In the genomic region with DNA sequence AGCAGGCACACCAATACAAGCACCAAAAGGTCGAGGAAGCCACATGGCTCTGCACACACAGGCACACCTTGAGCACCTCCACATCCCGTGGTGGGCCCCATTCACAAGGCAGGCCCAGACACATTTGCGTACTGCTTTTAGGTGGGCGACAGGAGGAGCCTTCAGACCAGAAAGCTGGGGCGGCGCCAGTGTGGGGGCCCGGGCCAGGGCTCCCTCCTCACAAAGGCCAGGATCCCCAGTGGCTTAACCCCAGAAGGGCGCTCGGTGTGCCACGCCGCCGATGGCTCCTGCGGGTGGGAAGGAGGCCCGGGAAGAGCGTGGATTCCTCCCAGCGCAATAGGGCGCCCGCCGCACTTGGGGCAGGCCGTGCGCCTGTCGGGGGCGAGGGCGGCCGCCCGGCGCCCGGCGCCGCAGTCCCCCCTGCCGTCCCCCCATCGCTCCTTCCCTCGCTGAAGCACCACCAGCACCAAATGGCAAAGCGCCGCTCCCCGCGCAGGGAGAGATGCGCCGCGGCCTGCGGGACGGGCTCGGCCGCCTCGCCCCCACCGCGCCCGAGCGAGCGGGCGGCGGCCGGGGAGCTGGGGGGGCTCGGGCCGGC, we compare ENCODE assay signal across 8 cellular contexts. TPM values are rescaled to one million over a fixed set of nuclear protein-coding genes. Genes with fewer than 3 reads are reported as not detected.
DNase-seq lines count a peak whose midpoint lies in the region; ATAC-seq and TF ChIP-seq lines count a peak whose summit lies in the region.

No MANE protein-coding gene starts in this region.

- H3K9ac ChIP-seq in endocrine pancreas (ENCODE audit: control insufficient read depth, insufficient read depth, low read length) (peak overlapping the region; percentile 39), mucosa of rectum (ENCODE audit: low read depth in 1 of 2, low read length in 2 of 2) (peak overlapping the region in 1 of 2 donors; percentile 36)

- no peaks in the 10 kb centered on the region for H3K9me3 ChIP-seq in endocrine pancreas (ENCODE audit: control insufficient read depth, low read length)
- no peaks in the 10 kb centered on the region for H3K9me3 ChIP-seq in mucosa of rectum (ENCODE audit: control insufficient read depth in 2 of 2, low read length in 2 of 2)
- H3K9me3 ChIP-seq in aorta (ENCODE audit: control insufficient read depth, low read length) = no peaks in the 10 kb centered on the region

- H3K4me1 ChIP-seq in endocrine pancreas (ENCODE audit: control insufficient read depth, insufficient read depth, low read length) (no peaks in the 10 kb centered on the region), mucosa of rectum (ENCODE audit: control insufficient read depth in 2 of 2, insufficient read depth in 2 of 2, low read length in 2 of 2) (peaks cover 30 to 32% of the 10 kb centered on the region in 2 donors), aorta (ENCODE audit: control insufficient read depth in 1 of 2, insufficient read depth in 2 of 2, low read length in 2 of 2) (no peaks in the 10 kb centered on the region)

- WGBS in aorta, 2 donors = 0 to 1% methylated on average over 24 to 55 of the region's 55 CpGs

- CTCF ChIA-PET in RWPE1 (lab: Yijun Ruan, JAX) = no interaction called here
- CTCF ChIA-PET in activated CD4-positive, alpha-beta T cell treated with anti-CD3 and anti-CD28 coated beads, Interleukin-2, amount 10 ng/mL, durations not matched to agents 7 days and 5 days (lab: Charles Lee) = interaction anchor here (1.3 to 2.1 kb wide), 3 partner anchors 8 to 69 kb away, joined by 3 to 13 read pairs (median 4); no protein-coding TSS in a partner anchor

- no peaks in the 10 kb centered on the region for H3K27me3 ChIP-seq in endocrine pancreas (ENCODE audit: control insufficient read depth, insufficient read depth, low read length)
- peaks cover 39 to 53% of the 10 kb centered on the region in 2 donors for H3K27me3 ChIP-seq in mucosa of rectum (ENCODE audit: control insufficient read depth in 2 of 2, insufficient read depth in 2 of 2, low read length in 2 of 2)
- H3K27me3 ChIP-seq in aorta (ENCODE audit: control insufficient read depth in 1 of 2, insufficient read depth in 2 of 2, low read length in 1 of 2) = no peaks in the 10 kb centered on the region

- peaks cover 69% of the 10 kb centered on the region for H3K27me3 Mint-ChIP-seq in activated CD4-positive, alpha-beta T cell treated with anti-CD3 and anti-CD28 coated beads, Interleukin-2, amount 10 ng/mL, durations not matched to agents 7 days and 5 days

- TF ChIP-seq CTCF in RWPE1 (conservative IDR thresholded peaks at IDR 0.05; ENCODE audit: low read depth) = no peak

- H3K4me3 Mint-ChIP-seq in activated CD4-positive, alpha-beta T cell treated with anti-CD3 and anti-CD28 coated beads, Interleukin-2, amount 10 ng/mL, durations not matched to agents 7 days and 5 days = no peak overlapping the region

- H3K27ac Mint-ChIP-seq in activated CD4-positive, alpha-beta T cell treated with anti-CD3 and anti-CD28 coated beads, Interleukin-2, amount 10 ng/mL, durations not matched to agents 7 days and 5 days = no peak overlapping the region

- H3K4me3 ChIP-seq in endocrine pancreas (ENCODE audit: control insufficient read depth, insufficient read depth, low read length) (no peak overlapping the region), mucosa of rectum (ENCODE audit: low read length in 2 of 2) (peak overlapping the region; percentile 48 to 56), aorta (ENCODE audit: low read length in 2 of 2) (peak overlapping the region; percentile 72 to 82)

- H3K9me3 Mint-ChIP-seq in activated CD4-positive, alpha-beta T cell treated with anti-CD3 and anti-CD28 coated beads, Interleukin-2, amount 10 ng/mL, durations not matched to agents 7 days and 5 days = no peaks in the 10 kb centered on the region

- peak overlapping the region; percentile 77 for H3K27ac ChIP-seq in RWPE1
- peak overlapping the region; percentile 44 to 61 for H3K27ac ChIP-seq in mucosa of rectum (ENCODE audit: low read depth in 2 of 2, low read length in 2 of 2)
- H3K27ac ChIP-seq in aorta (ENCODE audit: low read depth in 1 of 2, low read length in 2 of 2) = peak overlapping the region; percentile 61 to 62

- H3K4me1 Mint-ChIP-seq in activated CD4-positive, alpha-beta T cell treated with anti-CD3 and anti-CD28 coated beads, Interleukin-2, amount 10 ng/mL, durations not matched to agents 7 days and 5 days = peaks cover 17% of the 10 kb centered on the region

- peak; percentile 2 for ATAC-seq in aorta (ENCODE audit: low FRiP score)
- ATAC-seq in HG03039 (IDR thresholded peaks at IDR 0.05; ENCODE audit: unreplicated experiment) = no peak

- DNase-seq in NCI-H2107 (lab: John Stamatoyannopoulos, UW) = peak; percentile 66
- no peak for DNase-seq in NCI-H2107 treated with DMSO at 0.1 percent for 48 hours (lab: John Stamatoyannopoulos, UW; ENCODE audit: unreplicated experiment)
- DNase-seq in RWPE1 (ENCODE audit: low spot score) = peak; percentile 44
- peak; percentile 78 to 91 for DNase-seq in aorta
- no peak for DNase-seq in activated CD4-positive, alpha-beta T cell treated with anti-CD3 and anti-CD28 coated beads, Interleukin-2, amount 10 ng/mL, durations not matched to agents 7 days and 5 days

- intact Hi-C loops in aorta (cut with DNase I) = no loop called here

- H3K36me3 ChIP-seq in endocrine pancreas (ENCODE audit: control insufficient read depth, insufficient read depth, low read length) (no peaks in the 10 kb centered on the region), mucosa of rectum (ENCODE audit: control insufficient read depth in 2 of 2, insufficient read depth in 2 of 2, low read length in 2 of 2) (no peaks in the 10 kb centered on the region), aorta (ENCODE audit: control insufficient read depth in 1 of 2, insufficient read depth in 2 of 2, low read length in 1 of 2) (no peaks in the 10 kb centered on the region)

- no peaks in the 10 kb centered on the region for H3K36me3 Mint-ChIP-seq in activated CD4-positive, alpha-beta T cell treated with anti-CD3 and anti-CD28 coated beads, Interleukin-2, amount 10 ng/mL, durations not matched to agents 7 days and 5 days (ENCODE audit: low read depth)

- POLR2A ChIA-PET in RWPE1 (lab: Yijun Ruan, JAX; ENCODE audit: low non-redundant PET) = no interaction called here
- POLR2A ChIA-PET in activated CD4-positive, alpha-beta T cell treated with anti-CD3 and anti-CD28 coated beads, Interleukin-2, amount 10 ng/mL, durations not matched to agents 7 days and 5 days (lab: Charles Lee) = no interaction called here

RNA-seq across cellular contexts. Expression of a gene that starts 2.9 kb away (rescaled TPM):
- total RNA-seq in aorta = 10 to 100 TPM; 52.4 to 84.4 TPM
- polyA plus RNA-seq in aorta = 100 to 1,000 TPM in 1 of 2 donors, 10 to 100 TPM in 1; 48.5 to 182 TPM
- total RNA-seq in activated CD4-positive, alpha-beta T cell treated with anti-CD3 and anti-CD28 coated beads, Interleukin-2, amount 10 ng/mL, durations not matched to agents 7 days and 5 days = 1 to 10 TPM; 2.0 to 2.5 TPM

RNA-seq across cellular contexts. Expression of a gene that starts 19.1 kb away (rescaled TPM):
- total RNA-seq in aorta = 10 to 100 TPM; 49.1 to 51.6 TPM
- 10 to 100 TPM in 1 of 2 donors, 1 to 10 TPM in 1; 7.8 to 53.5 TPM for polyA plus RNA-seq in aorta
- total RNA-seq in activated CD4-positive, alpha-beta T cell treated with anti-CD3 and anti-CD28 coated beads, Interleukin-2, amount 10 ng/mL, durations not matched to agents 7 days and 5 days = 10 to 100 TPM; 40.7 to 42.3 TPM

RNA-seq across cellular contexts. Expression of a gene that starts 24.4 kb away (rescaled TPM):
- total RNA-seq in aorta = 10 to 100 TPM; 15.8 to 25.8 TPM
- polyA plus RNA-seq in aorta = 10 to 100 TPM; 14.3 to 15.9 TPM
- total RNA-seq in activated CD4-positive, alpha-beta T cell treated with anti-CD3 and anti-CD28 coated beads, Interleukin-2, amount 10 ng/mL, durations not matched to agents 7 days and 5 days = 10 to 100 TPM; 31.7 to 34.3 TPM

RNA-seq across cellular contexts. Expression of a gene that starts 41.1 kb away (rescaled TPM):
- total RNA-seq in aorta = 1 to 10 TPM in 1 of 2 donors, not detected in 1; 2.2 TPM
- polyA plus RNA-seq in aorta = not detected
- total RNA-seq in activated CD4-positive, alpha-beta T cell treated with anti-CD3 and anti-CD28 coated beads, Interleukin-2, amount 10 ng/mL, durations not matched to agents 7 days and 5 days = not detected

Comparison
In these comparisons a context has a peak if more than half of its experiments do, and no peak if none do; other contexts are left out.
1. DNase-seq: peak in NCI-H2107 (single experiment), RWPE1 (single experiment) and aorta (2 of 2); none in NCI-H2107 treated with DMSO at 0.1 percent for 48 hours (single experiment) and activated CD4-positive, alpha-beta T cell treated with anti-CD3 and anti-CD28 coated beads, Interleukin-2, amount 10 ng/mL, durations not matched to agents 7 days and 5 days (single experiment).
2. RNA of a gene that starts 2.9 kb away (total RNA-seq): 52.4 to 84.4 TPM in aorta; 2.0 to 2.5 TPM in activated CD4-positive, alpha-beta T cell treated with anti-CD3 and anti-CD28 coated beads, Interleukin-2, amount 10 ng/mL, durations not matched to agents 7 days and 5 days; every median in the first group is over 10 times any median in the second.
3. Peak in every context shown above with its lines, with median percentiles within 50 percentile points of each other: H3K27ac ChIP-seq.